In genomic region chr3:18098960-18099587, GRCh38 we compare ENCODE assay signal across 10 cellular contexts.
DNase-seq lines count a peak whose midpoint lies in the region; ATAC-seq and TF ChIP-seq lines count a peak whose summit lies in the region.
"Had no signal": no experiment of that assay in that cellular context is flagged by ENCODE, and none has a peak within 500 bp of the region (broad histone marks: within the 10 kb centered on the region; RNA-seq: fewer than 3 reads in every experiment).

No MANE protein-coding gene starts in this region.

- H3K27ac ChIP-seq in ACC112 (ENCODE audit: low read depth, low read length) (peak overlapping the region; percentile 90), VCaP (peak overlapping the region; percentile 82), tibial nerve (no peak overlapping the region)
- H3K27ac ChIP-seq: body of pancreas had no signal

- ATAC-seq in HG02981 (IDR thresholded peaks at IDR 0.05; ENCODE audit: unreplicated experiment) (peak; percentile 48), HG03039 (IDR thresholded peaks at IDR 0.05; ENCODE audit: unreplicated experiment) (no peak)
- ATAC-seq: body of pancreas had no signal

- DNase-seq in iPS DF 4.7 (ENCODE audit: extremely low read depth, low spot score) (peak; percentile 3), tibial nerve (ENCODE audit: low spot score in 2 of 2) (no peak), GM13976 (ENCODE audit: low spot score) (no peak), NCI-H526 treated with DMSO at 0.1 percent for 48 hours (lab: John Stamatoyannopoulos, UW) (no peak)
- DNase-seq: body of pancreas, NCI-H1092 had no signal

- H3K36me3 ChIP-seq in ACC112 (ENCODE audit: insufficient read depth, low read length) (no peaks in the 10 kb centered on the region), tibial nerve (no peaks in the 10 kb centered on the region)

- no peak for TF ChIP-seq CTCF in VCaP (conservative IDR thresholded peaks at IDR 0.05)
- no peak for TF ChIP-seq CTCF in tibial nerve (IDR thresholded peaks at IDR 0.05)
- TF ChIP-seq CTCF in GM13976 (IDR thresholded peaks at IDR 0.05; ENCODE audit: borderline replicate concordance, control extremely low read depth, extremely low read depth, insufficient read depth, missing control alignments), result no peak

- TF ChIP-seq EP300 in tibial nerve (IDR thresholded peaks at IDR 0.05), result no peak

- H3K9me3 ChIP-seq in tibial nerve, result peaks cover 0 to 3% (median 0%) of the 10 kb centered on the region in 4 donors

- peak overlapping the region; percentile 42; the same call in 1 of the 2 replicates for H3K4me3 ChIP-seq in ACC112 (ENCODE audit: low read depth, low read length)
- H3K4me3 ChIP-seq in tibial nerve, result no peak overlapping the region
- H3K4me3 ChIP-seq: body of pancreas had no signal

- peak overlapping the region; percentile 89 for H2AFZ ChIP-seq in ACC112 (ENCODE audit: low read length, unreplicated experiment)

- H3K79me2 ChIP-seq in ACC112 (ENCODE audit: control insufficient read depth, insufficient read depth, low read length, unreplicated experiment), result no peaks in the 10 kb centered on the region

- peaks cover 23% of the 10 kb centered on the region for H3K4me1 ChIP-seq in ACC112 (ENCODE audit: control insufficient read depth, insufficient read depth, low read length, unreplicated experiment)
- H3K4me1 ChIP-seq in tibial nerve, result no peaks in the 10 kb centered on the region
- H3K4me1 ChIP-seq: body of pancreas had no signal

- no peak for TF ChIP-seq POLR2A in tibial nerve (IDR thresholded peaks at IDR 0.05)

- in situ Hi-C loops in GM13976 (cut with MboI; ENCODE audit: low sequenced_read_pairs, unreplicated experiment), result no loop called here

- WGBS in tibial nerve, 2 donors, result 59 to 68% methylated on average over 6 of the region's 6 CpGs

- H3K27me3 ChIP-seq in ACC112 (ENCODE audit: insufficient read depth, low read length) (no peaks in the 10 kb centered on the region), tibial nerve (no peaks in the 10 kb centered on the region)
- H3K27me3 ChIP-seq: body of pancreas had no signal

Comparison
In these comparisons a context has a peak if more than half of its experiments do, and no peak if none do; other contexts are left out.
1. H3K27ac ChIP-seq: peak in ACC112 (single experiment) and VCaP (single experiment); none in tibial nerve (0 of 4).